Comparison of ENCODE assay signal across 34 cellular contexts in the genomic region with DNA sequence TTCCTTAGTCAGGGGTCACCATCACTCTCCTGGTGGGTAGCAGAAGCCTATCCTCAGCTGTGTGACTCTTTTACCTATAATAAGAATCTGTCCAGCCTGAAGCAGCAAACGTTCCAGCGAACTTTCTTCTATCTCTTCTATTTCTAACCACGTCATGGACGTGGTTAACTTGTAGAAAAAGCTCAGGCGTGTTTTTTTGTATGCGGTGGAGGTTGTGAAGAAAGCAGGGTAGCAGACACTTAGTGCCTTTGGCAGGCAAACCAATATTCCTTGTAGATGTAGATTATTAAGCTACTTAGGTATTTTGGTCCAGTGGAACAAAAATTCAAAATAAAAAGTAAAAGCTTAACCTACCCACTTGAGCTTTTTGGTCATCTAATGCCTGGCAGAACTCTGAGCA. TPM values are rescaled to one million over a fixed set of nuclear protein-coding genes. Genes with fewer than 3 reads are reported as not detected.
"Had no signal": no experiment of that assay in that cellular context is flagged by ENCODE, and none has a peak within 500 bp of the region (broad histone marks: within the 10 kb centered on the region; RNA-seq: fewer than 3 reads in every experiment).

No MANE protein-coding gene starts in this region.

- H3K9me3 ChIP-seq: SJCRH30 had no signal

- H3K36me3 ChIP-seq: brain microvascular endothelial cell, SJCRH30, WERI-Rb-1 had no signal

- H3K36me3 Mint-ChIP-seq: activated naive CD8-positive, alpha-beta T cell treated with anti-CD3 and anti-CD28 coated beads for 36 hours had no signal

- H3K4me2 ChIP-seq: KMS-11, PC-9 had no signal

- ATAC-seq: activated CD8-positive, alpha-beta T cell treated with anti-CD3 and anti-CD28 coated beads for 36 hours; activated T-cell treated with anti-CD3 and anti-CD28 coated beads, Interleukin-2, amount 50 U/mL, for 72 hours; activated T-helper 17 cell treated with anti-CD3 and anti-CD28 coated beads, Interleukin-2, amount 50 U/mL, for 72 hours had no signal

- H3K4me3 Mint-ChIP-seq: activated CD4-positive, alpha-beta T cell treated with anti-CD3 and anti-CD28 coated beads, Interleukin-2, amount 10 ng/mL, durations not matched to agents 24 days and 14 days; activated CD8-positive, alpha-beta T cell treated with anti-CD3 and anti-CD28 coated beads for 36 hours; activated naive CD8-positive, alpha-beta T cell treated with anti-CD3 and anti-CD28 coated beads for 36 hours; activated T-cell treated with anti-CD3 and anti-CD28 coated beads, Interleukin-2, amount 50 U/mL, for 72 hours; activated T-helper 17 cell treated with anti-CD3 and anti-CD28 coated beads, Interleukin-2, amount 50 U/mL, for 72 hours had no signal

- H3K27ac Mint-ChIP-seq: activated CD4-positive, alpha-beta T cell treated with anti-CD3 and anti-CD28 coated beads, Interleukin-2, amount 10 ng/mL, durations not matched to agents 24 days and 14 days; activated CD8-positive, alpha-beta T cell treated with anti-CD3 and anti-CD28 coated beads for 36 hours; activated naive CD8-positive, alpha-beta T cell treated with anti-CD3 and anti-CD28 coated beads for 36 hours; activated T-cell treated with anti-CD3 and anti-CD28 coated beads, Interleukin-2, amount 50 U/mL, for 72 hours; activated T-helper 17 cell treated with anti-CD3 and anti-CD28 coated beads, Interleukin-2, amount 50 U/mL, for 72 hours had no signal

- H3K4me1 ChIP-seq: SJCRH30 had no signal

- H3K9me3 Mint-ChIP-seq: activated CD4-positive, alpha-beta T cell treated with anti-CD3 and anti-CD28 coated beads, Interleukin-2, amount 10 ng/mL, durations not matched to agents 24 days and 14 days; activated CD8-positive, alpha-beta T cell treated with anti-CD3 and anti-CD28 coated beads for 36 hours; activated naive CD8-positive, alpha-beta T cell treated with anti-CD3 and anti-CD28 coated beads for 36 hours; activated T-cell treated with anti-CD3 and anti-CD28 coated beads, Interleukin-2, amount 50 U/mL, for 72 hours; activated T-helper 17 cell treated with anti-CD3 and anti-CD28 coated beads, Interleukin-2, amount 50 U/mL, for 72 hours had no signal

- H2AFZ ChIP-seq: PC-9 had no signal

- DNase-seq: activated CD4-positive, alpha-beta T cell treated with anti-CD3 and anti-CD28 coated beads, Interleukin-2, amount 10 ng/mL, durations not matched to agents 24 days and 14 days; activated CD4-positive, alpha-beta T cell treated with anti-CD3 and anti-CD28 coated beads, Interleukin-2, amount 50 U/mL, for 4 hours; activated CD8-positive, alpha-beta T cell treated with anti-CD3 and anti-CD28 coated beads for 36 hours; activated effector memory CD4-positive, alpha-beta T cell treated with anti-CD3 and anti-CD28 coated beads, Interleukin-2, amount 50 U/mL, for 16 hours; activated naive CD4-positive, alpha-beta T cell; activated naive CD4-positive, alpha-beta T cell treated with anti-CD3 and anti-CD28 coated beads, Interleukin-2, amount 50 U/mL, for 16 hours; activated naive CD8-positive, alpha-beta T cell treated with anti-CD3 and anti-CD28 coated beads for 36 hours; activated T-cell treated with anti-CD3 and anti-CD28 coated beads, Interleukin-2, amount 50 U/mL, for 1 hour; activated T-cell treated with anti-CD3 and anti-CD28 coated beads, Interleukin-2, amount 50 U/mL, for 72 hours; amniotic stem cell; aorta; brain microvascular endothelial cell; MM.1S; MV-4-11; NCI-H1092 treated with DMSO at 0.1 percent for 48 hours; NCI-H1417; NCI-H146; NCI-H187; NCI-H2029 treated with DMSO at 0.1 percent for 48 hours; NCI-H2107; NCI-H2171; NCI-H510A; NCI-H748 treated with DMSO at 0.1 percent for 48 hours; NK-92 treated with Interleukin-12 subunit alpha and Interleukin-12 subunit beta, amount 100 ng/mL, for 24 hours; PC-9; Right ventricle myocardium superior; SJCRH30; T1000; WERI-Rb-1 had no signal

- H3K27ac ChIP-seq: brain microvascular endothelial cell, KMS-11, PC-9, SJCRH30, SK-N-MC, WERI-Rb-1 had no signal

- H3K4me3 ChIP-seq: PC-9, SJCRH30, SK-N-MC had no signal

- H3K27me3 Mint-ChIP-seq: activated CD4-positive, alpha-beta T cell treated with anti-CD3 and anti-CD28 coated beads, Interleukin-2, amount 10 ng/mL, durations not matched to agents 24 days and 14 days; activated CD8-positive, alpha-beta T cell treated with anti-CD3 and anti-CD28 coated beads for 36 hours; activated naive CD8-positive, alpha-beta T cell treated with anti-CD3 and anti-CD28 coated beads for 36 hours; activated T-helper 17 cell treated with anti-CD3 and anti-CD28 coated beads, Interleukin-2, amount 50 U/mL, for 72 hours had no signal

- H3K27me3 ChIP-seq: brain microvascular endothelial cell, SJCRH30 had no signal

RNA-seq across cellular contexts. Expression of a gene that starts 31.8 kb away (rescaled TPM):
- total RNA-seq: LHCN-M2, OCI-LY7, PC-9, SJCRH30 had no signal

RNA-seq across cellular contexts. Expression of a gene that starts 43.5 kb away (rescaled TPM):
- total RNA-seq: LHCN-M2, OCI-LY7, PC-9 had no signal
